In genomic region chr6:9611016-9611415, GRCh38 we compare ENCODE assay signal across 25 cellular contexts.
"Had no signal": no experiment of that assay in that cellular context is flagged by ENCODE, and none has a peak within 500 bp of the region (broad histone marks: within the 10 kb centered on the region; RNA-seq: fewer than 3 reads in every experiment).

No MANE protein-coding gene starts in this region.

- H3K27me3 ChIP-seq: esophagus squamous epithelium, heart right ventricle, left lung, right atrium auricular region, stomach, thyroid gland had no signal

- H3K9me3 ChIP-seq: esophagus squamous epithelium, heart right ventricle, left lung, mucosa of descending colon, prostate gland, right atrium auricular region, stomach, thyroid gland had no signal

- H3K4me3 ChIP-seq: coronary artery, esophagus squamous epithelium, heart right ventricle, left lung, mucosa of descending colon, neural progenitor cell, prostate gland, right atrium auricular region, smooth muscle cell, stomach, thyroid gland had no signal

- DNase-seq: effector memory CD4-positive, alpha-beta T cell; erythroblast; esophagus squamous epithelium; glutamatergic neuron; heart right ventricle; hippocampal formation; left cardiac atrium; left lung; mesenchymal stem cell; mucosa of descending colon; naive B cell; stimulated activated CD4-positive, alpha-beta T cell treated with anti-CD3 and anti-CD28 coated beads, Interleukin-12 subunit alpha, Interleukin-12 subunit beta, amount 100 ng/mL, for 4 hours; stimulated activated CD4-positive, alpha-beta T cell treated with anti-CD3 and anti-CD28 coated beads, Interleukin-1b, Interleukin-23, amount 100 ng/mL, for 48 hours; stimulated activated CD4-positive, alpha-beta T cell treated with anti-CD3 and anti-CD28 coated beads, Interleukin-4, amount 100 ng/mL, for 1 hour; stimulated activated naive CD4-positive, alpha-beta T cell treated with Interleukin-2 at 50 U/mL for 16 hours; stomach; thyroid gland had no signal

- H3K27ac ChIP-seq: coronary artery, esophagus squamous epithelium, heart right ventricle, left lung, neural progenitor cell, parathyroid adenoma, prostate gland, right atrium auricular region, stomach, thyroid gland had no signal

- ATAC-seq: heart right ventricle; left cardiac atrium; left lung; mucosa of descending colon; sciatic nerve; stimulated activated effector memory CD8-positive, alpha-beta T cell treated with anti-CD3 and anti-CD28 coated beads, Interleukin-12 subunit alpha, Interleukin-12 subunit beta, amount 100 ng/mL, for 72 hours had no signal

- H3K9ac ChIP-seq: neural progenitor cell, parathyroid adenoma had no signal

- H3K36me3 ChIP-seq: esophagus squamous epithelium, heart right ventricle, left lung, neural progenitor cell, prostate gland, right atrium auricular region, stomach, thyroid gland had no signal

- H3K4me1 ChIP-seq: heart right ventricle, left lung, parathyroid adenoma, prostate gland, right atrium auricular region, stomach, thyroid gland had no signal
